In the genomic region with DNA sequence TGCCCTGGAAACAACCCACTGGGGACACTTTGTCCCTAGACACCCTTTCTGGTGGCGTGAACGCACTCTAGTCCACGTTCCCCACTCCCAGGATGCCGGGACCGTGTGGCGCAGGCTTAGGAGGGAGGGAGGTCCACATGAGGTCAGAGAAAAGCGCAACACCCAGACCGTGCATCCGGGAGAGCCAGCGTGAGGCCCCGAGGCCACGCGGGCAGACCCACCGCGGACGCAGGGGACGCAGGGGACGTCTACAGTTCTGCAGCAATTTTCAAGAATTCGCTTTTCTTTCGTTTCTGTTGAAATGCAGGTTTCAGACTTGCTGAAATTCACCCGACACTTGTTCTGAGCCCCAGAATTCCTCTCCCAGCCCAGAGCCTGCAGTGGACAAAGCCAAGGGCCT, we compare ENCODE assay signal across 26 cellular contexts. TPM values are rescaled to one million over a fixed set of nuclear protein-coding genes. Genes with fewer than 3 reads are reported as not detected.
"Had no signal": no experiment of that assay in that cellular context is flagged by ENCODE, and none has a peak within 500 bp of the region (broad histone marks: within the 10 kb centered on the region; RNA-seq: fewer than 3 reads in every experiment).

No MANE protein-coding gene starts in this region.

- H3K9me3 Mint-ChIP-seq: immature natural killer cell; naive thymus-derived CD8-positive, alpha-beta T cell; neural progenitor cell; stimulated activated naive B cell treated with anti-CD40 and anti-IgM and Interleukin-4, amounts not matched to agents 10 μg/mL and 1 μg/mL and 100 μg/mL, for 72 hours; stimulated activated naive CD8-positive, alpha-beta T cell treated with anti-CD3 and anti-CD28 coated beads, Interleukin-15, Interleukin-2, amounts not matched to agents 100 ng/mL and 50 ng/mL, for 24 hours had no signal

- H3K4me3 ChIP-seq: coronary artery, esophagus squamous epithelium, left ventricle myocardium inferior, lower lobe of right lung, neural progenitor cell, prostate gland, right atrium auricular region, skin epidermis, spleen, thoracic aorta, tibial nerve, upper lobe of left lung had no signal

- H3K36me3 ChIP-seq: neural progenitor cell had no signal

- H3K27ac ChIP-seq: coronary artery, esophagus squamous epithelium, left ventricle myocardium inferior, lower lobe of right lung, neural progenitor cell, parathyroid adenoma, prostate gland, right atrium auricular region, skin epidermis, spleen, thoracic aorta, upper lobe of left lung had no signal

- ATAC-seq: left colon; lower lobe of right lung; naive thymus-derived CD8-positive, alpha-beta T cell; stimulated activated naive B cell treated with anti-CD40 and anti-IgM and Interleukin-4, amounts not matched to agents 10 μg/mL and 1 μg/mL and 100 μg/mL, for 72 hours had no signal

- H3K4me3 Mint-ChIP-seq: stimulated activated naive B cell treated with anti-CD40 and anti-IgM and Interleukin-4, amounts not matched to agents 10 μg/mL and 1 μg/mL and 100 μg/mL, for 72 hours; stimulated activated naive CD8-positive, alpha-beta T cell treated with anti-CD3 and anti-CD28 coated beads, Interleukin-15, Interleukin-2, amounts not matched to agents 100 ng/mL and 50 ng/mL, for 24 hours had no signal

- H3K9me3 ChIP-seq: esophagus squamous epithelium, left ventricle myocardium inferior, lower lobe of right lung, prostate gland, right atrium auricular region, spleen, thoracic aorta, tibial nerve, upper lobe of left lung had no signal

- H3K27me3 ChIP-seq: esophagus squamous epithelium, neural progenitor cell, right atrium auricular region, spleen, tibial nerve, upper lobe of left lung had no signal

- H3K27ac Mint-ChIP-seq: immature natural killer cell; stimulated activated naive B cell treated with anti-CD40 and anti-IgM and Interleukin-4, amounts not matched to agents 10 μg/mL and 1 μg/mL and 100 μg/mL, for 72 hours; stimulated activated naive CD8-positive, alpha-beta T cell treated with anti-CD3 and anti-CD28 coated beads, Interleukin-15, Interleukin-2, amounts not matched to agents 100 ng/mL and 50 ng/mL, for 24 hours had no signal

- H3K79me2 ChIP-seq: parathyroid adenoma had no signal

- H2AFZ ChIP-seq: neural progenitor cell, parathyroid adenoma had no signal

- H3K4me2 ChIP-seq: neural progenitor cell had no signal

- DNase-seq: dermis blood vessel endothelial cell; effector memory CD4-positive, alpha-beta T cell; erythroblast; esophagus squamous epithelium; foreskin melanocyte; glutamatergic neuron; hypothalamus; immature natural killer cell; islet precursor cell; kidney glomerular epithelial cell; left colon; left ventricle myocardium inferior; lower lobe of right lung; naive thymus-derived CD8-positive, alpha-beta T cell; spleen; stimulated activated naive B cell treated with anti-CD40 and anti-IgM and Interleukin-4, amounts not matched to agents 10 μg/mL and 1 μg/mL and 100 μg/mL, for 72 hours had no signal

- H3K27me3 Mint-ChIP-seq: naive thymus-derived CD8-positive, alpha-beta T cell; stimulated activated naive B cell treated with anti-CD40 and anti-IgM and Interleukin-4, amounts not matched to agents 10 μg/mL and 1 μg/mL and 100 μg/mL, for 72 hours; stimulated activated naive CD8-positive, alpha-beta T cell treated with anti-CD3 and anti-CD28 coated beads, Interleukin-15, Interleukin-2, amounts not matched to agents 100 ng/mL and 50 ng/mL, for 24 hours had no signal

- H3K9ac ChIP-seq: neural progenitor cell, parathyroid adenoma had no signal

- H3K4me1 ChIP-seq: neural progenitor cell, parathyroid adenoma had no signal

RNA-seq across cellular contexts. Expression of gene RAC3, which starts 15.4 kb away (rescaled TPM):
- polyA plus RNA-seq: immature natural killer cell; naive thymus-derived CD8-positive, alpha-beta T cell had no signal
